ENCODE assay signal across 2 cellular contexts in the genomic region with DNA sequence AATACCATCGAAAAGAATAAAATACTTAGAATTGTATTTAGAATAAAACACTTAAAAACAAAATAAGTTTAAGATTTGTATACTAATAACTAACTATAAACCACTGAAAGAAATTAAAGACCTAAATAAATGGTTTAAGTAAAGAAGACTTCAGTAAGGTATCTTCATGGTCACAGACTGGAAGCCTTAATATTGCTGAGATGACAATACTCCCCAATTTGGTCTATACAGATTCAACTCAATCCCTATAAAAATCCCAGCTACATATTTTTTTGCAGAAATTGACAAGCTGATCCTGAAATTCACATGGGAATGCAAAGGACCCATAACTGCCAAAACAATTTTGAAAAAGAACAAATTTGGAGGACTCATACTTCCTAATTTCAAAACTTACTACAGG.
A peak's percentile ranks its signal among the peaks of the same experiment; 100 is the strongest.
TF ChIP-seq lines count a peak whose summit lies in the region.

No MANE protein-coding gene starts in this region.

TF ChIP-seq in HepG2, 621 proteins besides CTCF, POLR2A, EP300 and RAD21:
- TF ChIP-seq ZNF225 (CRISPR knock-in tag; IDR thresholded peaks at IDR 0.05) (no peak), SOX6 (IDR thresholded peaks at IDR 0.05) (no peak), SOX6 (CRISPR knock-in tag; IDR thresholded peaks at IDR 0.05) (no peak), MAFF (IDR thresholded peaks at IDR 0.05; ENCODE audit: low read depth, low read length) (peak; percentile 83), PRPF4 (IDR thresholded peaks at IDR 0.05; ENCODE audit: low read depth, low read length, poor library complexity, severe bottlenecking) (no peak), STAT5B (CRISPR knock-in tag; IDR thresholded peaks at IDR 0.05) (no peak), MAF1 (CRISPR knock-in tag; IDR thresholded peaks at IDR 0.05; ENCODE audit: borderline replicate concordance) (no peak), ZSCAN9 (CRISPR knock-in tag; IDR thresholded peaks at IDR 0.05; ENCODE audit: borderline replicate concordance) (no peak), MAFK (conservative IDR thresholded peaks at IDR 0.05 in 1 of 2, IDR thresholded peaks at IDR 0.05 in 1 of 2; ENCODE audit: low read length in 2 of 2) (peak; percentile 85 to 89), HNRNPH1 (optimal IDR thresholded peaks at IDR 0.05; ENCODE audit: low read depth, low read length) (no peak), PHF21A (CRISPR knock-in tag; IDR thresholded peaks at IDR 0.05) (no peak), GABPA (IDR thresholded peaks at IDR 0.05; ENCODE audit: low read depth, low read length) (no peak), GABPA (CRISPR knock-in tag; IDR thresholded peaks at IDR 0.05; ENCODE audit: low read depth) (no peak)
- TF ChIP-seq, protein P1, sequence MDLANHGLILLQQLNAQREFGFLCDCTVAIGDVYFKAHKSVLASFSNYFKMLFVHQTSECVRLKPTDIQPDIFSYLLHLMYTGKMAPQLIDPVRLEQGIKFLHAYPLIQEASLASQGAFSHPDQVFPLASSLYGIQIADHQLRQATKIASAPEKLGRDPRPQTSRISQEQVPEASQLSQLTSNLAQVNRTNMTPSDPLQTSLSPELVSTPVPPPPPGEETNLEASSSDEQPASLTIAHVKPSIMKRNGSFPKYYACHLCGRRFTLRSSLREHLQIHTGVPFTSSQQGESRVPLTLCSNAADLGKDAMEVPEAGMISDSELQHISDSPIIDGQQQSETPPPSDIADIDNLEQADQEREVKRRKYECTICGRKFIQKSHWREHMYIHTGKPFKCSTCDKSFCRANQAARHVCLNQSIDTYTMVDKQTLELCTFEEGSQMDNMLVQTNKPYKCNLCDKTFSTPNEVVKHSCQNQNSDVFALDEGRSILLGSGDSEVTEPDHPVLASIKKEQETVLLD (CRISPR knock-in tag; IDR thresholded peaks at IDR 0.05; ENCODE audit: low read depth) = no peak
- TF ChIP-seq, protein P2, sequence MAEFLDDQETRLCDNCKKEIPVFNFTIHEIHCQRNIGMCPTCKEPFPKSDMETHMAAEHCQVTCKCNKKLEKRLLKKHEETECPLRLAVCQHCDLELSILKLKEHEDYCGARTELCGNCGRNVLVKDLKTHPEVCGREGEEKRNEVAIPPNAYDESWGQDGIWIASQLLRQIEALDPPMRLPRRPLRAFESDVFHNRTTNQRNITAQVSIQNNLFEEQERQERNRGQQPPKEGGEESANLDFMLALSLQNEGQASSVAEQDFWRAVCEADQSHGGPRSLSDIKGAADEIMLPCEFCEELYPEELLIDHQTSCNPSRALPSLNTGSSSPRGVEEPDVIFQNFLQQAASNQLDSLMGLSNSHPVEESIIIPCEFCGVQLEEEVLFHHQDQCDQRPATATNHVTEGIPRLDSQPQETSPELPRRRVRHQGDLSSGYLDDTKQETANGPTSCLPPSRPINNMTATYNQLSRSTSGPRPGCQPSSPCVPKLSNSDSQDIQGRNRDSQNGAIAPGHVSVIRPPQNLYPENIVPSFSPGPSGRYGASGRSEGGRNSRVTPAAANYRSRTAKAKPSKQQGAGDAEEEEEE (CRISPR knock-in tag; IDR thresholded peaks at IDR 0.05; ENCODE audit: borderline replicate concordance) = no peak

TF ChIP-seq in IMR-90, 13 proteins besides CTCF, POLR2A, EP300 and RAD21:
- TF ChIP-seq MAZ (IDR thresholded peaks at IDR 0.05; ENCODE audit: borderline replicate concordance, low read depth, low read length) = no peak
- peak; percentile 66 for TF ChIP-seq MAFK (IDR thresholded peaks at IDR 0.05; ENCODE audit: low read depth, low read length)
